In the genomic region with DNA sequence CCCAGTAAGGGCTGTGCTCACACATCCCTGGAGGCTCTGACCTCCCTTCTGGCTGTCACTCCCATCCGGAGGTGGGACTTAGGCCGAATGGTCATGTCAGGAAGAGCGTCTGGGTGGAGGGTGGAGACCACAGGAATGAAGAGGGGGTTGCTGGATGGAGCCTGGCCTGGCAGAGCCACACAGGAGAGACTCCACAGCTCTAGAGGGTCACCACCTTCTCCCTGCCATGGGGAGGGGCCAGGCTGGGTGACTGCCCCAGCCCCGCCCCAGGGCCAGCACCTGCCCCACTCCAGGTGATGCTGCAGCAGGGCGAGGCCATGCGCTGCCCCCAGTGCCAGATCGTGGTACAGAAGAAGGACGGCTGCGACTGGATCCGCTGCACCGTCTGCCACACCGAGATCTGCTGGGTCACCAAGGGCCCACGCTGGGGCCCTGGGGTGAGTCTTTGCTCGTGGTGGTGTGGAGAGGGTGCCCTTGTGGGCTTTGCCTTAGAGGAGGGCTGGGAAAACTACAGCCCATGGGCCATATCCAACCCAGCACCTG, we compare ENCODE assay signal across 23 cellular contexts. TPM values are rescaled to one million over a fixed set of nuclear protein-coding genes. Genes with fewer than 3 reads are reported as not detected.
DNase-seq lines count a peak whose midpoint lies in the region; ATAC-seq, FAIRE-seq and TF ChIP-seq lines count a peak whose summit lies in the region.
"Had no signal": no experiment of that assay in that cellular context is flagged by ENCODE, and none has a peak within 500 bp of the region (broad histone marks: within the 10 kb centered on the region; RNA-seq: fewer than 3 reads in every experiment).

No MANE protein-coding gene starts in this region.

- no peak overlapping the region for H2AK5ac ChIP-seq in H1 (ENCODE audit: low read depth, low read length)

- no peaks in the 10 kb centered on the region for H3K9me3 ChIP-seq in H1 (ENCODE audit: insufficient read depth in 2 of 2, low read depth in 1 of 2, low read length in 1 of 2)
- H3K9me3 ChIP-seq: gastroesophageal sphincter had no signal

- no peaks in the 10 kb centered on the region for H3K23me2 ChIP-seq in H1 (ENCODE audit: low read depth, low read length)

- no peak overlapping the region for H3K18ac ChIP-seq in H1 (ENCODE audit: extremely low read depth, low read length)

- TF ChIP-seq POLR2A in H1 (IDR thresholded peaks at IDR 0.05; ENCODE audit: control extremely low read depth in 1 of 2, low read depth in 2 of 2, low read length in 2 of 2) (no peak), GM18505 (IDR thresholded peaks at IDR 0.05; ENCODE audit: borderline replicate concordance, extremely low read depth, insufficient read depth, insufficient read length) (no peak)

- peaks cover 40% of the 10 kb centered on the region for H3K4me1 Mint-ChIP-seq in activated naive CD8-positive, alpha-beta T cell treated with anti-CD3 and anti-CD28 coated beads, Interleukin-2, amount 10 ng/mL, durations not matched to agents 7 days and 5 days
- H3K4me1 Mint-ChIP-seq in activated naive CD8-positive, alpha-beta T cell treated with anti-CD3 and anti-CD28 coated beads, Interleukin-2, amount 50 U/mL, for 24 hours: peaks cover 51% of the 10 kb centered on the region
- no peaks in the 10 kb centered on the region for H3K4me1 Mint-ChIP-seq in progenitor cell of endocrine pancreas (ENCODE audit: low read depth)

- no peak overlapping the region for H2BK120ac ChIP-seq in H1 (replicated peaks; ENCODE audit: low read depth, low read length)

- no peak overlapping the region for H2AFZ ChIP-seq in H1 (ENCODE audit: low read length)

- no peak overlapping the region for H3K4me3 Mint-ChIP-seq in activated naive CD8-positive, alpha-beta T cell treated with anti-CD3 and anti-CD28 coated beads, Interleukin-2, amount 10 ng/mL, durations not matched to agents 7 days and 5 days
- H3K4me3 Mint-ChIP-seq in activated naive CD8-positive, alpha-beta T cell treated with anti-CD3 and anti-CD28 coated beads, Interleukin-2, amount 50 U/mL, for 24 hours: no peak overlapping the region
- H3K4me3 Mint-ChIP-seq in progenitor cell of endocrine pancreas (ENCODE audit: low read depth): no peak overlapping the region
- H3K4me3 Mint-ChIP-seq: activated CD4-positive, alpha-beta T cell treated with anti-CD3 and anti-CD28 coated beads, Interleukin-2, amount 10 ng/mL, durations not matched to agents 7 days and 5 days; stimulated activated naive B cell treated with anti-CD40 and anti-IgM and Interleukin-4, amounts not matched to agents 10 μg/mL and 1 μg/mL and 100 μg/mL, for 72 hours had no signal

- no peak overlapping the region for H3K56ac ChIP-seq in H1 (replicated peaks; ENCODE audit: insufficient read length, low read depth, low read length)

- H3K27ac ChIP-seq in H1 (ENCODE audit: low read depth, low read length): no peak overlapping the region
- H3K27ac ChIP-seq: gastroesophageal sphincter had no signal

- ATAC-seq in activated naive CD8-positive, alpha-beta T cell treated with anti-CD3 and anti-CD28 coated beads, Interleukin-2, amount 10 ng/mL, durations not matched to agents 7 days and 5 days (ENCODE audit: low read depth): no peak
- no peak for ATAC-seq in activated naive CD8-positive, alpha-beta T cell treated with anti-CD3 and anti-CD28 coated beads, Interleukin-2, amount 50 U/mL, for 24 hours
- ATAC-seq in GM18505 (IDR thresholded peaks at IDR 0.05; ENCODE audit: unreplicated experiment): no peak
- ATAC-seq: gastroesophageal sphincter; stimulated activated naive B cell treated with anti-CD40 and anti-IgM and Interleukin-4, amounts not matched to agents 10 μg/mL and 1 μg/mL and 100 μg/mL, for 72 hours had no signal

- no peak overlapping the region for H4K5ac ChIP-seq in H1 (ENCODE audit: insufficient read length, low read depth, low read length)

- peaks cover 14 to 29% of the 10 kb centered on the region in 2 experiments for H4K20me1 ChIP-seq in H1 (replicated peaks in 1 of 2; ENCODE audit: control insufficient read depth in 1 of 2, insufficient read depth in 2 of 2, low read length in 2 of 2)

- H3K4me3 ChIP-seq in H1 (ENCODE audit: extremely low read depth in 1 of 4, insufficient read depth in 2 of 4, low read depth in 3 of 4, low read length in 4 of 4): no peak overlapping the region
- H3K4me3 ChIP-seq: gastroesophageal sphincter had no signal

- WGBS in H1 (ENCODE audit: extremely low coverage in 1 of 2, insufficient coverage in 1 of 2, insufficient read length in 1 of 2, insufficient replicate concordance in 2 of 2, low coverage in 1 of 2, low lambda C conversion rate in 2 of 2, missing lambda C conversion rate in 1 of 2), 2 experiments: 86% methylated on average over 14 of the region's 14 CpGs; no CpG with 5 or more reads in 1 of the 2 experiments

- H2BK12ac ChIP-seq in H1 (ENCODE audit: low read depth, low read length): no peak overlapping the region

- TF ChIP-seq CTCF in H1 (IDR thresholded peaks at IDR 0.05; ENCODE audit: control extremely low read depth in 1 of 3, insufficient read depth in 1 of 3, low read depth in 1 of 3, low read length in 3 of 3) (peak; percentile 27 to 62 (median 50); a peak in 3 of 4 replicates), progenitor cell of endocrine pancreas (IDR thresholded peaks at IDR 0.05; ENCODE audit: unreplicated experiment) (no peak)

- no peaks in the 10 kb centered on the region for H3K79me1 ChIP-seq in H1 (ENCODE audit: low read depth, low read length)

- H3K4ac ChIP-seq in H1 (replicated peaks; ENCODE audit: insufficient read length, low read depth, low read length): no peak overlapping the region

- POLR2A ChIA-PET in activated naive CD8-positive, alpha-beta T cell treated with anti-CD3 and anti-CD28 coated beads, Interleukin-2, amount 10 ng/mL, durations not matched to agents 7 days and 5 days (lab: Charles Lee): interaction anchor here (0.7 kb wide), 1 partner anchor 104 kb away, joined by 6 read pairs; no protein-coding TSS in a partner anchor
- POLR2A ChIA-PET in H1 (lab: Charles Lee; ENCODE audit: partially characterized antibody): interaction anchor here (0.6 to 1.8 kb wide), 8 partner anchors 21 to 100 kb away, joined by 3 to 7 read pairs (median 3); no protein-coding TSS in a partner anchor

- no peak overlapping the region for H4K91ac ChIP-seq in H1 (replicated peaks; ENCODE audit: insufficient read length, low read length)

- DNase-seq in activated naive CD8-positive, alpha-beta T cell treated with anti-CD3 and anti-CD28 coated beads, Interleukin-2, amount 10 ng/mL, durations not matched to agents 7 days and 5 days: no peak
- no peak for DNase-seq in activated naive CD8-positive, alpha-beta T cell treated with anti-CD3 and anti-CD28 coated beads, Interleukin-2, amount 50 U/mL, for 24 hours
- peak; percentile 14 for DNase-seq in NCI-H2196 (lab: John Stamatoyannopoulos, UW; ENCODE audit: unreplicated experiment)
- no peak for DNase-seq in H1 (ENCODE audit: low read depth in 1 of 2, low spot score in 2 of 2)
- no peak for DNase-seq in progenitor cell of endocrine pancreas (ENCODE audit: low spot score, unreplicated experiment)
- DNase-seq in midbrain (lab: John Stamatoyannopoulos, UW): no peak
- DNase-seq: activated CD4-positive, alpha-beta T cell treated with anti-CD3 and anti-CD28 coated beads, Interleukin-2, amount 10 ng/mL, durations not matched to agents 7 days and 5 days; CD4-positive, CD25-positive, alpha-beta regulatory T cell; DMS 273 treated with DMSO at 0.1 percent for 48 hours; effector memory CD4-positive, alpha-beta T cell; hypothalamus; mammary epithelial cell; NCI-H1048; NCI-H1930; nucleus accumbens; SIG-M5; small intestine; stimulated activated naive B cell treated with anti-CD40 and anti-IgM and Interleukin-4, amounts not matched to agents 10 μg/mL and 1 μg/mL and 100 μg/mL, for 72 hours; T-helper 1 cell had no signal

- H3K14ac ChIP-seq in H1 (ENCODE audit: insufficient read length): no peak overlapping the region

- no peak overlapping the region for H2BK20ac ChIP-seq in H1 (ENCODE audit: low read length)

- peak; percentile 30 to 39; a peak in 2 of 4 replicates for TF ChIP-seq RAD21 in H1 (IDR thresholded peaks at IDR 0.05 in 1 of 2, conservative IDR thresholded peaks at IDR 0.05 in 1 of 2; ENCODE audit: low read depth in 2 of 2, low read length in 2 of 2)

- H2BK5ac ChIP-seq in H1 (ENCODE audit: low read depth, low read length): no peak overlapping the region

- H3K79me2 ChIP-seq in H1 (ENCODE audit: control insufficient read depth in 1 of 2, insufficient read depth in 2 of 2, low read length in 2 of 2): no peaks in the 10 kb centered on the region

- H3K9me3 Mint-ChIP-seq in activated naive CD8-positive, alpha-beta T cell treated with anti-CD3 and anti-CD28 coated beads, Interleukin-2, amount 10 ng/mL, durations not matched to agents 7 days and 5 days: no peaks in the 10 kb centered on the region
- no peaks in the 10 kb centered on the region for H3K9me3 Mint-ChIP-seq in activated naive CD8-positive, alpha-beta T cell treated with anti-CD3 and anti-CD28 coated beads, Interleukin-2, amount 50 U/mL, for 24 hours
- H3K9me3 Mint-ChIP-seq in progenitor cell of endocrine pancreas (ENCODE audit: low read depth): no peaks in the 10 kb centered on the region
- H3K9me3 Mint-ChIP-seq: activated CD4-positive, alpha-beta T cell treated with anti-CD3 and anti-CD28 coated beads, Interleukin-2, amount 10 ng/mL, durations not matched to agents 7 days and 5 days; activated T-helper 2 cell treated with anti-CD3 and anti-CD28 coated beads, Interferon-gamma antibody, Interleukin-2, Interleukin-4, amounts not matched to agents 10 μg/mL and 5 μg/mL and 100 μg/mL, durations not matched to agents 14 hours and 24 hours and 36 hours; CD4-positive, CD25-positive, alpha-beta regulatory T cell; stimulated activated naive B cell treated with anti-CD40 and anti-IgM and Interleukin-4, amounts not matched to agents 10 μg/mL and 1 μg/mL and 100 μg/mL, for 72 hours had no signal

- no peaks in the 10 kb centered on the region for H3K27me3 Mint-ChIP-seq in activated naive CD8-positive, alpha-beta T cell treated with anti-CD3 and anti-CD28 coated beads, Interleukin-2, amount 10 ng/mL, durations not matched to agents 7 days and 5 days
- no peaks in the 10 kb centered on the region for H3K27me3 Mint-ChIP-seq in activated naive CD8-positive, alpha-beta T cell treated with anti-CD3 and anti-CD28 coated beads, Interleukin-2, amount 50 U/mL, for 24 hours
- no peaks in the 10 kb centered on the region for H3K27me3 Mint-ChIP-seq in progenitor cell of endocrine pancreas
- H3K27me3 Mint-ChIP-seq: activated CD4-positive, alpha-beta T cell treated with anti-CD3 and anti-CD28 coated beads, Interleukin-2, amount 10 ng/mL, durations not matched to agents 7 days and 5 days; CD4-positive, CD25-positive, alpha-beta regulatory T cell; stimulated activated naive B cell treated with anti-CD40 and anti-IgM and Interleukin-4, amounts not matched to agents 10 μg/mL and 1 μg/mL and 100 μg/mL, for 72 hours had no signal

- peaks cover 0 to 19% (median 6%) of the 10 kb centered on the region in 4 experiments; a peak in 6 of 8 replicates for H3K36me3 ChIP-seq in H1 (ENCODE audit: control insufficient read depth in 2 of 4, insufficient read depth in 4 of 4, low read length in 3 of 4)

- no peak for FAIRE-seq in H1 (lab: Jason Lieb, UNC)
- FAIRE-seq: G401.6, small intestine had no signal

- H3K36me3 Mint-ChIP-seq in activated naive CD8-positive, alpha-beta T cell treated with anti-CD3 and anti-CD28 coated beads, Interleukin-2, amount 10 ng/mL, durations not matched to agents 7 days and 5 days: peaks cover 39% of the 10 kb centered on the region
- peaks cover 41% of the 10 kb centered on the region for H3K36me3 Mint-ChIP-seq in activated naive CD8-positive, alpha-beta T cell treated with anti-CD3 and anti-CD28 coated beads, Interleukin-2, amount 50 U/mL, for 24 hours (ENCODE audit: low read depth)
- H3K36me3 Mint-ChIP-seq in progenitor cell of endocrine pancreas (ENCODE audit: insufficient read depth): peaks cover 9% of the 10 kb centered on the region

- TF ChIP-seq EP300 in H1 (IDR thresholded peaks at IDR 0.05; ENCODE audit: borderline replicate concordance in 1 of 2, low read depth in 2 of 2, low read length in 2 of 2): no peak

- H3K9ac ChIP-seq in H1 (replicated peaks in 1 of 4; ENCODE audit: extremely low read depth in 1 of 4, low read depth in 3 of 4, low read length in 3 of 4): no peak overlapping the region

- CTCF ChIA-PET in H1 (lab: Charles Lee; ENCODE audit: partially characterized antibody): interaction anchor here (1.4 to 2.1 kb wide), 6 partner anchors 15 to 217 kb away, joined by 3 to 6 read pairs (median 6); a partner anchor contains a TSS

- no peak overlapping the region; a peak in 1 of 4 replicates for H3K4me2 ChIP-seq in H1 (ENCODE audit: insufficient read depth in 1 of 2, low read depth in 2 of 2, low read length in 2 of 2)

- H3K23ac ChIP-seq in H1 (ENCODE audit: insufficient read length): no peak overlapping the region

- H2BK15ac ChIP-seq in H1 (ENCODE audit: low read length): no peak overlapping the region

- peak overlapping the region; percentile 54 for H3K27ac Mint-ChIP-seq in activated naive CD8-positive, alpha-beta T cell treated with anti-CD3 and anti-CD28 coated beads, Interleukin-2, amount 10 ng/mL, durations not matched to agents 7 days and 5 days
- no peak overlapping the region for H3K27ac Mint-ChIP-seq in activated naive CD8-positive, alpha-beta T cell treated with anti-CD3 and anti-CD28 coated beads, Interleukin-2, amount 50 U/mL, for 24 hours
- peak overlapping the region; percentile 67 for H3K27ac Mint-ChIP-seq in progenitor cell of endocrine pancreas
- H3K27ac Mint-ChIP-seq: activated CD4-positive, alpha-beta T cell treated with anti-CD3 and anti-CD28 coated beads, Interleukin-2, amount 10 ng/mL, durations not matched to agents 7 days and 5 days; activated T-helper 2 cell treated with anti-CD3 and anti-CD28 coated beads, Interferon-gamma antibody, Interleukin-2, Interleukin-4, amounts not matched to agents 10 μg/mL and 5 μg/mL and 100 μg/mL, durations not matched to agents 14 hours and 24 hours and 36 hours had no signal

- H4K8ac ChIP-seq in H1 (ENCODE audit: extremely low read depth, insufficient read depth, low read length): peak overlapping the region; percentile 16; the same call in 1 of the 2 replicates

- H3K4me1 ChIP-seq in H1 (replicated peaks in 1 of 4; ENCODE audit: control insufficient read depth in 3 of 4, insufficient read depth in 4 of 4, low read length in 3 of 4): peaks cover 0 to 3% (median 0%) of the 10 kb centered on the region in 4 experiments; a peak in 4 of 7 replicates

- H3K27me3 ChIP-seq in H1 (replicated peaks in 1 of 4; ENCODE audit: control insufficient read depth in 3 of 4, extremely low read depth in 1 of 4, insufficient read depth in 3 of 4, low read length in 3 of 4): peaks cover 0 to 4% (median 0%) of the 10 kb centered on the region in 4 experiments; a peak in 2 of 7 replicates
- H3K27me3 ChIP-seq: gastroesophageal sphincter had no signal

RNA-seq across cellular contexts. Expression of a gene that starts 20.6 kb away (rescaled TPM):
- total RNA-seq in activated naive CD8-positive, alpha-beta T cell treated with anti-CD3 and anti-CD28 coated beads, Interleukin-2, amount 10 ng/mL, durations not matched to agents 7 days and 5 days: 100 to 1,000 TPM; 156 to 179 TPM
- 48.7 and 54.7 TPM in 2 replicates for total RNA-seq in H1 (2021; fragmentation: NEBNext Ultra II Directional; extraction: Animal tissue kit (Norgen Biotek cat#: 25700))
- polyA plus RNA-seq in H1 (2011; rRNA removed): 43.1 and 60.1 TPM in 2 replicates
- polyA plus RNA-seq in H1 (2011; cell fraction: cytosol; rRNA removed): 42.6 TPM
- polyA plus RNA-seq in H1 (2011; cell fraction: nucleus; rRNA removed): 121 TPM
- 61.2 to 71.1 TPM (median 65.0 TPM) in 4 replicates for polyA plus RNA-seq in H1 (2012, experiment 1 of 2)
- 49.7 TPM for polyA plus RNA-seq in H1 (2012, experiment 2 of 2)
- polyA plus RNA-seq in H1 (2013, experiment 1 of 2): 42.6 TPM
- 41.0 TPM for polyA plus RNA-seq in H1 (2013, experiment 2 of 2)
- polyA minus RNA-seq in H1 (2011; rRNA and poly(A)+ RNA removed): 25.1 and 25.9 TPM in 2 replicates
- polyA minus RNA-seq in H1 (2011; cell fraction: cytosol; rRNA and poly(A)+ RNA removed): 20.8 TPM
- polyA minus RNA-seq in H1 (2011; cell fraction: nucleus; rRNA and poly(A)+ RNA removed): 32.7 TPM
- total RNA-seq in progenitor cell of endocrine pancreas: 92.7 and 108 TPM in 2 replicates

RNA-seq across cellular contexts. Expression of a gene that starts 33.6 kb away (rescaled TPM):
- 10 to 100 TPM; 36.8 to 38.0 TPM for total RNA-seq in activated naive CD8-positive, alpha-beta T cell treated with anti-CD3 and anti-CD28 coated beads, Interleukin-2, amount 10 ng/mL, durations not matched to agents 7 days and 5 days
- total RNA-seq in H1 (2021; fragmentation: NEBNext Ultra II Directional; extraction: Animal tissue kit (Norgen Biotek cat#: 25700)): 16.2 and 17.1 TPM in 2 replicates
- polyA plus RNA-seq in H1 (2011; rRNA removed): 14.5 and 17.4 TPM in 2 replicates
- 15.3 TPM for polyA plus RNA-seq in H1 (2011; cell fraction: cytosol; rRNA removed)
- polyA plus RNA-seq in H1 (2011; cell fraction: nucleus; rRNA removed): 17.6 TPM
- 10.3 to 13.8 TPM (median 11.1 TPM) in 4 replicates for polyA plus RNA-seq in H1 (2012, experiment 1 of 2)
- 7.3 TPM for polyA plus RNA-seq in H1 (2012, experiment 2 of 2)
- 9.0 TPM for polyA plus RNA-seq in H1 (2013, experiment 1 of 2)
- polyA plus RNA-seq in H1 (2013, experiment 2 of 2): 9.2 TPM
- polyA minus RNA-seq in H1 (2011; rRNA and poly(A)+ RNA removed): 28.3 and 34.3 TPM in 2 replicates
- polyA minus RNA-seq in H1 (2011; cell fraction: cytosol; rRNA and poly(A)+ RNA removed): 9.1 TPM
- polyA minus RNA-seq in H1 (2011; cell fraction: nucleus; rRNA and poly(A)+ RNA removed): 8.4 TPM
- total RNA-seq in progenitor cell of endocrine pancreas: 30.3 and 33.2 TPM in 2 replicates

RNA-seq across cellular contexts. Expression of a gene that starts 48.2 kb away (rescaled TPM):
- 10 to 100 TPM; 24.2 to 26.1 TPM for total RNA-seq in activated naive CD8-positive, alpha-beta T cell treated with anti-CD3 and anti-CD28 coated beads, Interleukin-2, amount 10 ng/mL, durations not matched to agents 7 days and 5 days
- total RNA-seq in H1 (2021; fragmentation: NEBNext Ultra II Directional; extraction: Animal tissue kit (Norgen Biotek cat#: 25700)): 9.0 and 10.1 TPM in 2 replicates
- 17.1 and 30.0 TPM in 2 replicates for polyA plus RNA-seq in H1 (2011; rRNA removed)
- 20.6 TPM for polyA plus RNA-seq in H1 (2011; cell fraction: cytosol; rRNA removed)
- polyA plus RNA-seq in H1 (2011; cell fraction: nucleus; rRNA removed): 22.8 TPM
- polyA plus RNA-seq in H1 (2012, experiment 1 of 2): 4.7 to 10.2 TPM (median 8.5 TPM) in 4 replicates
- polyA plus RNA-seq in H1 (2012, experiment 2 of 2): 11.2 TPM
- 8.1 TPM for polyA plus RNA-seq in H1 (2013, experiment 1 of 2)
- polyA plus RNA-seq in H1 (2013, experiment 2 of 2): 8.1 TPM
- 10.1 and 14.9 TPM in 2 replicates for polyA minus RNA-seq in H1 (2011; rRNA and poly(A)+ RNA removed)
- 11.1 TPM for polyA minus RNA-seq in H1 (2011; cell fraction: cytosol; rRNA and poly(A)+ RNA removed)
- 7.7 TPM for polyA minus RNA-seq in H1 (2011; cell fraction: nucleus; rRNA and poly(A)+ RNA removed)
- 5.2 and 7.8 TPM in 2 replicates for total RNA-seq in progenitor cell of endocrine pancreas
